In genomic region chr3:58508437-58508836, GRCh38 we compare ENCODE assay signal across 17 cellular contexts. TPM values are rescaled to one million over a fixed set of nuclear protein-coding genes. Genes with fewer than 3 reads are reported as not detected.
DNase-seq lines count a peak whose midpoint lies in the region; ATAC-seq and TF ChIP-seq lines count a peak whose summit lies in the region.
"Had no signal": no experiment of that assay in that cellular context is flagged by ENCODE, and none has a peak within 500 bp of the region (broad histone marks: within the 10 kb centered on the region; RNA-seq: fewer than 3 reads in every experiment).

No MANE protein-coding gene starts in this region.

- H4K91ac ChIP-seq in mesenchymal stem cell (ENCODE audit: low read length): no peak overlapping the region

- H3K4me3 ChIP-seq in WERI-Rb-1 (ENCODE audit: low read depth, low read length) (no peak overlapping the region), mesenchymal stem cell (ENCODE audit: insufficient read depth in 1 of 2, low read depth in 1 of 2, low read length in 2 of 2) (no peak overlapping the region)

- no peak overlapping the region for H2BK5ac ChIP-seq in mesenchymal stem cell (ENCODE audit: low read depth, low read length, poor library complexity, severe bottlenecking)

- no peak overlapping the region for H3K23ac ChIP-seq in mesenchymal stem cell (ENCODE audit: low read length in 2 of 2)

- no peak overlapping the region for H3K9ac ChIP-seq in mesenchymal stem cell (ENCODE audit: low read length)

- H3K4me3 Mint-ChIP-seq in brain: peak overlapping the region in 1 of 5 experiments; percentile 2
- H3K4me3 Mint-ChIP-seq in mesothelial cell of epicardium: no peak overlapping the region
- H3K4me3 Mint-ChIP-seq in stimulated activated naive B cell treated with anti-CD40 and anti-IgM and Interleukin-4, amounts not matched to agents 10 μg/mL and 1 μg/mL and 100 μg/mL, for 72 hours: no peak overlapping the region
- H3K4me3 Mint-ChIP-seq: CD4-positive, alpha-beta memory T cell had no signal

- TF ChIP-seq CTCF in WERI-Rb-1 (IDR thresholded peaks at IDR 0.05; ENCODE audit: low read depth, low read length) (no peak), brain (conservative IDR thresholded peaks at IDR 0.05) (no peak), mesothelial cell of epicardium (IDR thresholded peaks at IDR 0.05; ENCODE audit: unreplicated experiment) (no peak)

- H3K4me1 Mint-ChIP-seq in brain (peaks cover 23% of the 10 kb centered on the region), mesothelial cell of epicardium (peaks cover 23% of the 10 kb centered on the region)
- H3K4me1 Mint-ChIP-seq in stimulated activated naive B cell treated with anti-CD40 and anti-IgM and Interleukin-4, amounts not matched to agents 10 μg/mL and 1 μg/mL and 100 μg/mL, for 72 hours: peaks cover 0 to 2% of the 10 kb centered on the region in 2 donors

- H3K36me3 Mint-ChIP-seq in brain (peaks cover 35% of the 10 kb centered on the region), mesothelial cell of epicardium (no peaks in the 10 kb centered on the region)
- peaks cover 0 to 1% of the 10 kb centered on the region in 2 donors for H3K36me3 Mint-ChIP-seq in stimulated activated naive B cell treated with anti-CD40 and anti-IgM and Interleukin-4, amounts not matched to agents 10 μg/mL and 1 μg/mL and 100 μg/mL, for 72 hours

- H3K4me1 ChIP-seq in mesenchymal stem cell (ENCODE audit: control insufficient read depth, insufficient read depth, low read depth, low read length): no peaks in the 10 kb centered on the region

- H3K79me1 ChIP-seq in mesenchymal stem cell (replicated peaks; ENCODE audit: low read length, poor library complexity, severe bottlenecking): no peaks in the 10 kb centered on the region

- H2BK12ac ChIP-seq in mesenchymal stem cell (ENCODE audit: low read length in 2 of 2): no peak overlapping the region

- H2BK15ac ChIP-seq in mesenchymal stem cell (ENCODE audit: low read depth, poor library complexity, severe bottlenecking): no peak overlapping the region

- H3K27ac ChIP-seq in WERI-Rb-1 (peak overlapping the region; percentile 13), mesenchymal stem cell (ENCODE audit: low read length, poor library complexity, severe bottlenecking) (no peak overlapping the region)

- CTCF ChIA-PET in HEK293T (lab: Yijun Ruan, JAX): interaction anchor here (0.6 kb wide), 1 partner anchor 78 kb away, joined by 4 read pairs; no protein-coding TSS in a partner anchor

- WGBS in mesenchymal stem cell: 51% methylated on average over 6 of the region's 6 CpGs

- H3K27me3 ChIP-seq in WERI-Rb-1 (ENCODE audit: insufficient read depth, low read depth, severe bottlenecking): no peaks in the 10 kb centered on the region
- H3K27me3 ChIP-seq in mesenchymal stem cell (ENCODE audit: control insufficient read depth in 1 of 2, insufficient read depth in 1 of 2, low read length in 2 of 2): no peaks in the 10 kb centered on the region

- DNase-seq in HEK293T (ENCODE audit: extremely low spot score) (no peak), WERI-Rb-1 (peak; percentile 63), mesothelial cell of epicardium (ENCODE audit: low spot score in 2 of 2, unreplicated experiment in 2 of 2) (no peak), mesenchymal stem cell (no peak)
- DNase-seq in stimulated activated naive B cell treated with anti-CD40 and anti-IgM and Interleukin-4, amounts not matched to agents 10 μg/mL and 1 μg/mL and 100 μg/mL, for 72 hours: no peak
- DNase-seq: C1 segment of cervical spinal cord; Calu3; CD4-positive, alpha-beta memory T cell; COR-L47; DMS53; DMS79 treated with DMSO at 0.1 percent for 48 hours; GF-D8; GOT3; HCEC 1CT had no signal

- no peak overlapping the region for H3K18ac ChIP-seq in mesenchymal stem cell (ENCODE audit: low read depth in 1 of 2, low read length in 2 of 2)

- peak overlapping the region in 3 of 5 experiments; percentile 8 to 71 (median 24) for H3K27ac Mint-ChIP-seq in brain
- H3K27ac Mint-ChIP-seq in mesothelial cell of epicardium: peak overlapping the region; percentile 35
- no peak overlapping the region for H3K27ac Mint-ChIP-seq in stimulated activated naive B cell treated with anti-CD40 and anti-IgM and Interleukin-4, amounts not matched to agents 10 μg/mL and 1 μg/mL and 100 μg/mL, for 72 hours
- H3K27ac Mint-ChIP-seq: CD4-positive, alpha-beta memory T cell had no signal

- no peak overlapping the region for H2AFZ ChIP-seq in mesenchymal stem cell (ENCODE audit: low read depth, low read length)

- no peaks in the 10 kb centered on the region for H3K27me3 Mint-ChIP-seq in brain
- H3K27me3 Mint-ChIP-seq in mesothelial cell of epicardium (ENCODE audit: low read depth): no peaks in the 10 kb centered on the region
- H3K27me3 Mint-ChIP-seq in stimulated activated naive B cell treated with anti-CD40 and anti-IgM and Interleukin-4, amounts not matched to agents 10 μg/mL and 1 μg/mL and 100 μg/mL, for 72 hours: no peaks in the 10 kb centered on the region
- H3K27me3 Mint-ChIP-seq: CD4-positive, alpha-beta memory T cell had no signal

- peaks cover 3% of the 10 kb centered on the region; the same call in 1 of the 2 replicates for H3K36me3 ChIP-seq in WERI-Rb-1
- peaks cover 0 to 85% of the 10 kb centered on the region in 2 experiments for H3K36me3 ChIP-seq in mesenchymal stem cell (ENCODE audit: control insufficient read depth in 1 of 2, insufficient read depth in 2 of 2, low read depth in 1 of 2, low read length in 2 of 2)

- H3K9me3 ChIP-seq in WERI-Rb-1 (ENCODE audit: severe bottlenecking) (no peaks in the 10 kb centered on the region), mesenchymal stem cell (ENCODE audit: control insufficient read depth, low read length) (no peaks in the 10 kb centered on the region)

- H3K4me2 ChIP-seq in mesenchymal stem cell (ENCODE audit: low read length, poor library complexity, severe bottlenecking): no peak overlapping the region

- POLR2A ChIA-PET in HEK293T (lab: Yijun Ruan, JAX): no interaction called here

- H4K8ac ChIP-seq in mesenchymal stem cell (ENCODE audit: low read length): no peak overlapping the region

- H3K4ac ChIP-seq in mesenchymal stem cell (ENCODE audit: low read depth in 1 of 2, low read length in 2 of 2): no peak overlapping the region

- ATAC-seq in GM19328 (IDR thresholded peaks at IDR 0.05; ENCODE audit: unreplicated experiment) (no peak), HG02588 (IDR thresholded peaks at IDR 0.05; ENCODE audit: unreplicated experiment) (no peak)
- no peak for ATAC-seq in stimulated activated naive B cell treated with anti-CD40 and anti-IgM and Interleukin-4, amounts not matched to agents 10 μg/mL and 1 μg/mL and 100 μg/mL, for 72 hours (replicated peaks)

- H2BK120ac ChIP-seq in mesenchymal stem cell (ENCODE audit: low read depth, low read length): no peak overlapping the region

- H3K14ac ChIP-seq in mesenchymal stem cell (ENCODE audit: low read length in 2 of 2): no peak overlapping the region

- no peak overlapping the region for H2AK5ac ChIP-seq in mesenchymal stem cell (ENCODE audit: low read length, severe bottlenecking)

- no peaks in the 10 kb centered on the region for H3K9me3 Mint-ChIP-seq in brain
- no peaks in the 10 kb centered on the region for H3K9me3 Mint-ChIP-seq in mesothelial cell of epicardium
- no peaks in the 10 kb centered on the region for H3K9me3 Mint-ChIP-seq in stimulated activated naive B cell treated with anti-CD40 and anti-IgM and Interleukin-4, amounts not matched to agents 10 μg/mL and 1 μg/mL and 100 μg/mL, for 72 hours
- H3K9me3 Mint-ChIP-seq: CD4-positive, alpha-beta memory T cell had no signal

TF ChIP-seq in HEK293T, 16 proteins besides CTCF, POLR2A, EP300 and RAD21:
- TF ChIP-seq SUZ12 (IDR thresholded peaks at IDR 0.05) (no peak), NFRKB (IDR thresholded peaks at IDR 0.05) (no peak), PKNOX1 (IDR thresholded peaks at IDR 0.05) (peak; percentile 75), L3MBTL2 (conservative IDR thresholded peaks at IDR 0.05) (no peak), SP1 (IDR thresholded peaks at IDR 0.05) (no peak), ARNT (IDR thresholded peaks at IDR 0.05) (no peak), ZNF384 (IDR thresholded peaks at IDR 0.05) (no peak), ELF4 (IDR thresholded peaks at IDR 0.05) (no peak)

RNA-seq across cellular contexts. Expression of gene KCTD6, which starts 16.5 kb away (rescaled TPM):
- 5.2 TPM for polyA plus RNA-seq in brain (ENCODE audit: insufficient read depth, low read depth, low replicate concordance)
- 10.5 to 13.1 TPM (median 11.3 TPM) in 3 replicates for total RNA-seq in mesothelial cell of epicardium
- polyA plus RNA-seq in mesenchymal stem cell (2013, experiment 1 of 2): 5.4 TPM
- 5.7 TPM for polyA plus RNA-seq in mesenchymal stem cell (2013, experiment 2 of 2)

RNA-seq across cellular contexts. Expression of gene ACOX2, which starts 28.6 kb away (rescaled TPM):
- polyA plus RNA-seq in brain (ENCODE audit: insufficient read depth, low read depth, low replicate concordance): 2.5 TPM
- 29.4 to 31.0 TPM (median 30.9 TPM) in 3 replicates for total RNA-seq in mesothelial cell of epicardium
- polyA plus RNA-seq in mesenchymal stem cell (2013, experiment 1 of 2): 3.2 TPM
- polyA plus RNA-seq in mesenchymal stem cell (2013, experiment 2 of 2): 3.6 TPM
- total RNA-seq: CD4-positive, alpha-beta memory T cell had no signal
- polyA plus RNA-seq: CD4-positive, alpha-beta memory T cell had no signal
